Comparison of ENCODE assay signal across 1 cellular context in the genomic region with DNA sequence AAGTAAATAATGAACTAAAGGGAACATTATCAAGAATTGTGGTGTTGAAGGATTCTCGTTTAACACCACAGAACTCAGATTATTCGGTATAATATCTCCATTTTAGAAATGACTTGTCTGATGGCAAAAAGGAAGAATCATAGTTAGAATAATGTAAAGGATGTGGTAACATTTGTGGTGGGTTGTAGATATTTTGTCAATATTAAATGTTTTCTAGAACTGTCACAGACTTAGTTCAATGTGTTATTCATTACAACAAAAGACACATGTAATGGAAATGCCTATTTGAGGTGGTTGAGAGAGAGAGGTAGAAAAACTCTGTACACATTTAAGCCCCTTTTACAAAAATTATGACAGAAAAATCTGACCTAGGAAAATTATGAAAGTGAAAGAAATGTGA.
TF ChIP-seq lines count a peak whose summit lies in the region.

No MANE protein-coding gene starts in this region.

TF ChIP-seq in GM23338, 12 proteins besides CTCF, POLR2A, EP300 and RAD21 (continued from another document):
- no peak for TF ChIP-seq ZNF114 (CRISPR knock-in tag; IDR thresholded peaks at IDR 0.05)
- no peak for TF ChIP-seq EZH2 (IDR thresholded peaks at IDR 0.05; ENCODE audit: low read depth, unreplicated experiment)
- TF ChIP-seq, protein P1, sequence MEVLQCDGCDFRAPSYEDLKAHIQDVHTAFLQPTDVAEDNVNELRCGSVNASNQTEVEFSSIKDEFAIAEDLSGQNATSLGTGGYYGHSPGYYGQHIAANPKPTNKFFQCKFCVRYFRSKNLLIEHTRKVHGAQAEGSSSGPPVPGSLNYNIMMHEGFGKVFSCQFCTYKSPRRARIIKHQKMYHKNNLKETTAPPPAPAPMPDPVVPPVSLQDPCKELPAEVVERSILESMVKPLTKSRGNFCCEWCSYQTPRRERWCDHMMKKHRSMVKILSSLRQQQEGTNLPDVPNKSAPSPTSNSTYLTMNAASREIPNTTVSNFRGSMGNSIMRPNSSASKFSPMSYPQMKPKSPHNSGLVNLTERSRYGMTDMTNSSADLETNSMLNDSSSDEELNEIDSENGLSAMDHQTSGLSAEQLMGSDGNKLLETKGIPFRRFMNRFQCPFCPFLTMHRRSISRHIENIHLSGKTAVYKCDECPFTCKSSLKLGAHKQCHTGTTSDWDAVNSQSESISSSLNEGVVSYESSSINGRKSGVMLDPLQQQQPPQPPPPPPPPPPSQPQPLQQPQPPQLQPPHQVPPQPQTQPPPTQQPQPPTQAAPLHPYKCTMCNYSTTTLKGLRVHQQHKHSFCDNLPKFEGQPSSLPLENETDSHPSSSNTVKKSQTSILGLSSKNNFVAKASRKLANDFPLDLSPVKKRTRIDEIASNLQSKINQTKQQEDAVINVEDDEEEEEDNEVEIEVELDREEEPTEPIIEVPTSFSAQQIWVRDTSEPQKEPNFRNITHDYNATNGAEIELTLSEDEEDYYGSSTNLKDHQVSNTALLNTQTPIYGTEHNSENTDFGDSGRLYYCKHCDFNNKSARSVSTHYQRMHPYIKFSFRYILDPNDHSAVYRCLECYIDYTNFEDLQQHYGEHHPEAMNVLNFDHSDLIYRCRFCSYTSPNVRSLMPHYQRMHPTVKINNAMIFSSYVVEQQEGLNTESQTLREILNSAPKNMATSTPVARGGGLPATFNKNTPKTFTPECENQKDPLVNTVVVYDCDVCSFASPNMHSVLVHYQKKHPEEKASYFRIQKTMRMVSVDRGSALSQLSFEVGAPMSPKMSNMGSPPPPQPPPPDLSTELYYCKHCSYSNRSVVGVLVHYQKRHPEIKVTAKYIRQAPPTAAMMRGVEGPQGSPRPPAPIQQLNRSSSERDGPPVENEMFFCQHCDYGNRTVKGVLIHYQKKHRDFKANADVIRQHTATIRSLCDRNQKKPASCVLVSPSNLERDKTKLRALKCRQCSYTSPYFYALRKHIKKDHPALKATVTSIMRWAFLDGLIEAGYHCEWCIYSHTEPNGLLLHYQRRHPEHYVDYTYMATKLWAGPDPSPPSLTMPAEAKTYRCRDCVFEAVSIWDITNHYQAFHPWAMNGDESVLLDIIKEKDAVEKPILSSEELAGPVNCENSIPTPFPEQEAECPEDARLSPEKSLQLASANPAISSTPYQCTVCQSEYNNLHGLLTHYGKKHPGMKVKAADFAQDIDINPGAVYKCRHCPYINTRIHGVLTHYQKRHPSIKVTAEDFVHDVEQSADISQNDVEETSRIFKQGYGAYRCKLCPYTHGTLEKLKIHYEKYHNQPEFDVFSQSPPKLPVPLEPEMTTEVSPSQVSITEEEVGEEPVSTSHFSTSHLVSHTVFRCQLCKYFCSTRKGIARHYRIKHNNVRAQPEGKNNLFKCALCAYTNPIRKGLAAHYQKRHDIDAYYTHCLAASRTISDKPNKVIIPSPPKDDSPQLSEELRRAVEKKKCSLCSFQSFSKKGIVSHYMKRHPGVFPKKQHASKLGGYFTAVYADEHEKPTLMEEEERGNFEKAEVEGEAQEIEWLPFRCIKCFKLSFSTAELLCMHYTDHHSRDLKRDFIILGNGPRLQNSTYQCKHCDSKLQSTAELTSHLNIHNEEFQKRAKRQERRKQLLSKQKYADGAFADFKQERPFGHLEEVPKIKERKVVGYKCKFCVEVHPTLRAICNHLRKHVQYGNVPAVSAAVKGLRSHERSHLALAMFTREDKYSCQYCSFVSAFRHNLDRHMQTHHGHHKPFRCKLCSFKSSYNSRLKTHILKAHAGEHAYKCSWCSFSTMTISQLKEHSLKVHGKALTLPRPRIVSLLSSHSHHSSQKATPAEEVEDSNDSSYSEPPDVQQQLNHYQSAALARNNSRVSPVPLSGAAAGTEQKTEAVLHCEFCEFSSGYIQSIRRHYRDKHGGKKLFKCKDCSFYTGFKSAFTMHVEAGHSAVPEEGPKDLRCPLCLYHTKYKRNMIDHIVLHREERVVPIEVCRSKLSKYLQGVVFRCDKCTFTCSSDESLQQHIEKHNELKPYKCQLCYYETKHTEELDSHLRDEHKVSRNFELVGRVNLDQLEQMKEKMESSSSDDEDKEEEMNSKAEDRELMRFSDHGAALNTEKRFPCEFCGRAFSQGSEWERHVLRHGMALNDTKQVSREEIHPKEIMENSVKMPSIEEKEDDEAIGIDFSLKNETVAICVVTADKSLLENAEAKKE (CRISPR knock-in tag; IDR thresholded peaks at IDR 0.05) = no peak
- no peak for TF ChIP-seq ZNF331 (CRISPR knock-in tag; IDR thresholded peaks at IDR 0.05; ENCODE audit: low read depth)
- no peak for TF ChIP-seq POLR2AphosphoS5 (IDR thresholded peaks at IDR 0.05; ENCODE audit: low read depth)
- no peak for TF ChIP-seq NANOG (IDR thresholded peaks at IDR 0.05; ENCODE audit: borderline replicate concordance)
- TF ChIP-seq CREB1 (CRISPR knock-in tag; IDR thresholded peaks at IDR 0.05; ENCODE audit: low read depth) = no peak
- no peak for TF ChIP-seq JUNB (IDR thresholded peaks at IDR 0.05; ENCODE audit: unreplicated experiment)
- TF ChIP-seq, protein P2, sequence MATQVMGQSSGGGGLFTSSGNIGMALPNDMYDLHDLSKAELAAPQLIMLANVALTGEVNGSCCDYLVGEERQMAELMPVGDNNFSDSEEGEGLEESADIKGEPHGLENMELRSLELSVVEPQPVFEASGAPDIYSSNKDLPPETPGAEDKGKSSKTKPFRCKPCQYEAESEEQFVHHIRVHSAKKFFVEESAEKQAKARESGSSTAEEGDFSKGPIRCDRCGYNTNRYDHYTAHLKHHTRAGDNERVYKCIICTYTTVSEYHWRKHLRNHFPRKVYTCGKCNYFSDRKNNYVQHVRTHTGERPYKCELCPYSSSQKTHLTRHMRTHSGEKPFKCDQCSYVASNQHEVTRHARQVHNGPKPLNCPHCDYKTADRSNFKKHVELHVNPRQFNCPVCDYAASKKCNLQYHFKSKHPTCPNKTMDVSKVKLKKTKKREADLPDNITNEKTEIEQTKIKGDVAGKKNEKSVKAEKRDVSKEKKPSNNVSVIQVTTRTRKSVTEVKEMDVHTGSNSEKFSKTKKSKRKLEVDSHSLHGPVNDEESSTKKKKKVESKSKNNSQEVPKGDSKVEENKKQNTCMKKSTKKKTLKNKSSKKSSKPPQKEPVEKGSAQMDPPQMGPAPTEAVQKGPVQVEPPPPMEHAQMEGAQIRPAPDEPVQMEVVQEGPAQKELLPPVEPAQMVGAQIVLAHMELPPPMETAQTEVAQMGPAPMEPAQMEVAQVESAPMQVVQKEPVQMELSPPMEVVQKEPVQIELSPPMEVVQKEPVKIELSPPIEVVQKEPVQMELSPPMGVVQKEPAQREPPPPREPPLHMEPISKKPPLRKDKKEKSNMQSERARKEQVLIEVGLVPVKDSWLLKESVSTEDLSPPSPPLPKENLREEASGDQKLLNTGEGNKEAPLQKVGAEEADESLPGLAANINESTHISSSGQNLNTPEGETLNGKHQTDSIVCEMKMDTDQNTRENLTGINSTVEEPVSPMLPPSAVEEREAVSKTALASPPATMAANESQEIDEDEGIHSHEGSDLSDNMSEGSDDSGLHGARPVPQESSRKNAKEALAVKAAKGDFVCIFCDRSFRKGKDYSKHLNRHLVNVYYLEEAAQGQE (IDR thresholded peaks at IDR 0.05; ENCODE audit: unreplicated experiment) = no peak
- TF ChIP-seq EZH2phosphoT487 (IDR thresholded peaks at IDR 0.05; ENCODE audit: unreplicated experiment) = no peak
